Comparison of ENCODE assay signal across 20 cellular contexts in the genomic region with DNA sequence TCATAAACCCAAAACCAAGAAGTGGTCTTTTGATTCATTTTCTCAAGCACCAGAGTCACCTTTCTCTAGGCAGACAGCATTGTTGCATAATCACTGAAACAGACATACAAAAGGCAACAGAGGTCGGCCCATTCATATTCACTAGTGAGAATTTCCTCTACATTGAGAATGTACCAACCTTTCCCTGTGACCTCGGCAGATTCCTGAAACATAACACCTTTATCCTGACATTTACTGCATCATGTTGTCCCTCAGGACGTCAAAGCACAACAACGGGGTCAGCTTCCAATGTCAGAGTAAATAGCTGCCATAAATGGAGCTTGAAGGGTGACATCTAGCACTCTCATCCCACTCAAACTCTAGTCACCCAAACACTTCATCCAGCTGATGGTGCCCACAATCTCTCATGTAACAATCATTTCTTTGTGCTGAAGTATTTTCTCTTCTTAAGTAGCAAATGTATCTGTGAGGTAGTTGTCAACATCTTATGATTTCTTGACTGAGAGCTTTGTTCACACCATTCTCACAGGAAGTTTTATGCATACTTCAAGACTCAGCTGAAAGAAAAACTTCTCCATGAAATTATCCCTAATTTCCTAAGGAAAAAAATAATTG.
DNase-seq lines count a peak whose midpoint lies in the region; TF ChIP-seq lines count a peak whose summit lies in the region.
"Had no signal": no experiment of that assay in that cellular context is flagged by ENCODE, and none has a peak within 500 bp of the region (broad histone marks: within the 10 kb centered on the region; RNA-seq: fewer than 3 reads in every experiment).

No MANE protein-coding gene starts in this region.

- CTCF ChIA-PET in CD4-positive, alpha-beta memory T cell (lab: Charles Lee; ENCODE audit: partially characterized antibody) = no interaction called here

- no peak overlapping the region for H3K4me3 ChIP-seq in NT2/D1 (ENCODE audit: insufficient read length, low read depth)
- H3K4me3 ChIP-seq in lower leg skin (ENCODE audit: low read depth, poor library complexity, severe bottlenecking) = no peak overlapping the region
- no peak overlapping the region for H3K4me3 ChIP-seq in CD4-positive, alpha-beta memory T cell (ENCODE audit: low read length in 2 of 2)
- H3K4me3 ChIP-seq: PC-9 had no signal

- H3K36me3 Mint-ChIP-seq in CD4-positive, alpha-beta memory T cell = no peaks in the 10 kb centered on the region
- H3K36me3 Mint-ChIP-seq: CD14-positive monocyte had no signal

- H3K4me3 Mint-ChIP-seq in CD4-positive, alpha-beta memory T cell = no peak overlapping the region
- H3K4me3 Mint-ChIP-seq: CD14-positive monocyte, HFFc6 had no signal

- no peaks in the 10 kb centered on the region for H3K4me1 Mint-ChIP-seq in CD4-positive, alpha-beta memory T cell
- H3K4me1 Mint-ChIP-seq: CD14-positive monocyte had no signal

- H3K27me3 Mint-ChIP-seq in CD4-positive, alpha-beta memory T cell = no peaks in the 10 kb centered on the region

- no peak for TF ChIP-seq CTCF in lower leg skin (IDR thresholded peaks at IDR 0.05)

- H3K4me1 ChIP-seq in NT2/D1 (ENCODE audit: insufficient read depth, insufficient read length) = no peaks in the 10 kb centered on the region
- H3K4me1 ChIP-seq in CD4-positive, alpha-beta memory T cell (ENCODE audit: insufficient read depth, low read length) = no peaks in the 10 kb centered on the region

- no peak overlapping the region for H3K27ac Mint-ChIP-seq in CD4-positive, alpha-beta memory T cell
- H3K27ac Mint-ChIP-seq: CD14-positive monocyte, HFFc6 had no signal

- peak; percentile 40 for DNase-seq in DMS79 (lab: John Stamatoyannopoulos, UW)
- DNase-seq in NCI-H187 treated with DMSO at 0.1 percent for 48 hours (lab: John Stamatoyannopoulos, UW) = peak; percentile 54
- DNase-seq in NT2/D1 (ENCODE audit: low read depth, low spot score) = peak; percentile 18
- DNase-seq in iPS DF 19.7 (ENCODE audit: low read depth, low spot score) = peak; percentile 17
- DNase-seq in hypothalamus (lab: John Stamatoyannopoulos, UW) = no peak
- no peak for DNase-seq in lower leg skin (ENCODE audit: low spot score in 2 of 2)
- DNase-seq in NOMO-1 treated with dmso at 0.1 percent for 144 hours (lab: John Stamatoyannopoulos, UW; ENCODE audit: unreplicated experiment) = no peak
- DNase-seq in CD4-positive, alpha-beta memory T cell = no peak
- DNase-seq: Calu3, GOT3, HFFc6, KBM-7, NCI-H1092, NCI-H1930, NCI-H446 treated with DMSO at 0.1 percent for 48 hours, PC-9, SK-N-SH, T-helper 1 cell had no signal

- TF ChIP-seq POLR2A in lower leg skin (IDR thresholded peaks at IDR 0.05) = no peak

- POLR2A ChIA-PET in CD4-positive, alpha-beta memory T cell (lab: Charles Lee; ENCODE audit: partially characterized antibody) = no interaction called here

- no peaks in the 10 kb centered on the region for H3K27me3 ChIP-seq in NT2/D1 (ENCODE audit: insufficient read depth, insufficient read length)
- no peaks in the 10 kb centered on the region for H3K27me3 ChIP-seq in CD4-positive, alpha-beta memory T cell (ENCODE audit: insufficient read depth, low read length)

- no peaks in the 10 kb centered on the region for H3K9me3 ChIP-seq in NT2/D1 (ENCODE audit: insufficient read depth, low read length)
- no peaks in the 10 kb centered on the region for H3K9me3 ChIP-seq in CD4-positive, alpha-beta memory T cell (ENCODE audit: control insufficient read depth in 1 of 2, low read length in 2 of 2)
- H3K9me3 ChIP-seq: SK-N-SH had no signal

- no peaks in the 10 kb centered on the region for H3K36me3 ChIP-seq in NT2/D1 (ENCODE audit: insufficient read depth, insufficient read length, low read length)
- H3K36me3 ChIP-seq in CD4-positive, alpha-beta memory T cell (ENCODE audit: insufficient read depth, low read length) = no peaks in the 10 kb centered on the region

- no peak overlapping the region for H3K27ac ChIP-seq in CD4-positive, alpha-beta memory T cell (ENCODE audit: low read depth, low read length)
- H3K27ac ChIP-seq: HL-60, PC-9 had no signal

- H3K9ac ChIP-seq in NT2/D1 (ENCODE audit: insufficient read length, low read depth) = no peak overlapping the region
- H3K9ac ChIP-seq: SK-N-SH had no signal

- H3K9me3 Mint-ChIP-seq in CD4-positive, alpha-beta memory T cell = peaks cover 0 to 4% (median under 1%) of the 10 kb centered on the region in 8 donors
- H3K9me3 Mint-ChIP-seq: HFFc6 had no signal

- WGBS in lower leg skin, 2 donors = 33 to 38% methylated on average over 4 of the region's 4 CpGs

- intact Hi-C loops in lower leg skin (cut with DNase I; ENCODE audit: low total_unique reads) = no loop called here
- intact Hi-C loops in CD4-positive, alpha-beta memory T cell (cut with micrococcal nuclease) = loop anchor here (5.0 kb wide), 1 partner anchor 572 kb away; no protein-coding TSS in a partner anchor

Comparison
In these comparisons a context has a peak if more than half of its experiments do, and no peak if none do; other contexts are left out.
1. DNase-seq: peak in DMS79 (single experiment), NCI-H187 treated with DMSO at 0.1 percent for 48 hours (single experiment), NT2/D1 (single experiment) and iPS DF 19.7 (single experiment); none in hypothalamus (0 of 51), lower leg skin (0 of 2), NOMO-1 treated with dmso at 0.1 percent for 144 hours (single experiment) and CD4-positive, alpha-beta memory T cell (0 of 5).